Comparison of ENCODE assay signal across 8 cellular contexts in genomic region chr1:58968360-58968952, GRCh38.
A peak's percentile ranks its signal among the peaks of the same experiment; 100 is the strongest.
DNase-seq lines count a peak whose midpoint lies in the region; ATAC-seq and TF ChIP-seq lines count a peak whose summit lies in the region.

No MANE protein-coding gene starts in this region.

- H3K4me3 ChIP-seq in retinal pigment epithelial cell (ENCODE audit: low read length), result no peak overlapping the region

- H3K27me3 Mint-ChIP-seq in activated T-helper 1 cell treated with anti-CD3 and anti-CD28 coated beads, Interleukin-12 subunit alpha, Interleukin-12 subunit beta, Interleukin-2, Interleukin-4 antibody, amounts not matched to agents 30 ng/mL and 10 ng/mL and 1 ng/mL, durations not matched to agents 14 hours and 24 hours and 36 hours (ENCODE audit: insufficient read depth), result no peaks in the 10 kb centered on the region

- DNase-seq in Caki2 (ENCODE audit: low read depth), result peak; percentile 3
- DNase-seq in activated T-helper 1 cell treated with anti-CD3 and anti-CD28 coated beads, Interleukin-12 subunit alpha, Interleukin-12 subunit beta, Interleukin-2, Interleukin-4 antibody, amounts not matched to agents 30 ng/mL and 10 ng/mL and 1 ng/mL, durations not matched to agents 14 hours and 24 hours and 36 hours (ENCODE audit: low spot score), result peak; percentile 42
- DNase-seq in Right ventricle myocardium inferior (ENCODE audit: missing footprints), result peak; percentile 88
- peak; percentile 30 for DNase-seq in retinal pigment epithelial cell (ENCODE audit: low read depth)
- DNase-seq in NCI-H510A (lab: John Stamatoyannopoulos, UW), result no peak
- DNase-seq in retina, result no peak

- in situ Hi-C loops in Caki2 (cut with HindIII; ENCODE audit: low pct_unique_long_range_greater_than_20kb, low sequenced_read_pairs), result no loop called here

- H3K27ac Mint-ChIP-seq in activated T-helper 1 cell treated with anti-CD3 and anti-CD28 coated beads, Interleukin-12 subunit alpha, Interleukin-12 subunit beta, Interleukin-2, Interleukin-4 antibody, amounts not matched to agents 30 ng/mL and 10 ng/mL and 1 ng/mL, durations not matched to agents 14 hours and 24 hours and 36 hours, result peak overlapping the region; percentile 98

- peaks cover 8% of the 10 kb centered on the region for H3K9me3 Mint-ChIP-seq in activated T-helper 1 cell treated with anti-CD3 and anti-CD28 coated beads, Interleukin-12 subunit alpha, Interleukin-12 subunit beta, Interleukin-2, Interleukin-4 antibody, amounts not matched to agents 30 ng/mL and 10 ng/mL and 1 ng/mL, durations not matched to agents 14 hours and 24 hours and 36 hours

- peaks cover 76% of the 10 kb centered on the region for H3K4me1 Mint-ChIP-seq in activated T-helper 1 cell treated with anti-CD3 and anti-CD28 coated beads, Interleukin-12 subunit alpha, Interleukin-12 subunit beta, Interleukin-2, Interleukin-4 antibody, amounts not matched to agents 30 ng/mL and 10 ng/mL and 1 ng/mL, durations not matched to agents 14 hours and 24 hours and 36 hours (ENCODE audit: low read depth)

- intact Hi-C loops in activated T-helper 1 cell treated with anti-CD3 and anti-CD28 coated beads, Interleukin-12 subunit alpha, Interleukin-12 subunit beta, Interleukin-2, Interleukin-4 antibody, amounts not matched to agents 30 ng/mL and 10 ng/mL and 1 ng/mL, durations not matched to agents 14 hours and 24 hours and 36 hours (cut with micrococcal nuclease), result loop anchor here (1.0 to 10.0 kb wide), 5 partner anchors 37 to 726 kb away; no protein-coding TSS in a partner anchor
- intact Hi-C loops in Right ventricle myocardium inferior (cut with DNase I), result loop anchor here (2.0 to 5.0 kb wide), 2 partner anchors 36 to 66 kb away; no protein-coding TSS in a partner anchor

- peaks cover 14% of the 10 kb centered on the region for H3K36me3 Mint-ChIP-seq in activated T-helper 1 cell treated with anti-CD3 and anti-CD28 coated beads, Interleukin-12 subunit alpha, Interleukin-12 subunit beta, Interleukin-2, Interleukin-4 antibody, amounts not matched to agents 30 ng/mL and 10 ng/mL and 1 ng/mL, durations not matched to agents 14 hours and 24 hours and 36 hours (ENCODE audit: low read depth)

- ATAC-seq in GM19397 (IDR thresholded peaks at IDR 0.05; ENCODE audit: unreplicated experiment) (peak; percentile 85), HG03442 (IDR thresholded peaks at IDR 0.05; ENCODE audit: unreplicated experiment) (peak; percentile 86), Right ventricle myocardium inferior (peak; percentile 73)

- peak overlapping the region; percentile 77 for H3K4me3 Mint-ChIP-seq in activated T-helper 1 cell treated with anti-CD3 and anti-CD28 coated beads, Interleukin-12 subunit alpha, Interleukin-12 subunit beta, Interleukin-2, Interleukin-4 antibody, amounts not matched to agents 30 ng/mL and 10 ng/mL and 1 ng/mL, durations not matched to agents 14 hours and 24 hours and 36 hours

- no peak for TF ChIP-seq CTCF in retinal pigment epithelial cell (conservative IDR thresholded peaks at IDR 0.05; ENCODE audit: low read depth, low read length)

Comparison
In these comparisons a context has a peak if more than half of its experiments do, and no peak if none do; other contexts are left out.
1. DNase-seq: peak in Caki2 (single experiment), activated T-helper 1 cell treated with anti-CD3 and anti-CD28 coated beads, Interleukin-12 subunit alpha, Interleukin-12 subunit beta, Interleukin-2, Interleukin-4 antibody, amounts not matched to agents 30 ng/mL and 10 ng/mL and 1 ng/mL, durations not matched to agents 14 hours and 24 hours and 36 hours (single experiment), Right ventricle myocardium inferior (single experiment) and retinal pigment epithelial cell (single experiment); none in NCI-H510A (single experiment) and retina (single experiment).
2. Peak in every context shown above with its lines, with median percentiles within 50 percentile points of each other: ATAC-seq.